ENCODE assay signal across 14 cellular contexts in genomic region chr10:69734797-69735468, GRCh38.
DNase-seq lines count a peak whose midpoint lies in the region; ATAC-seq, FAIRE-seq and TF ChIP-seq lines count a peak whose summit lies in the region.
"Had no signal": no experiment of that assay in that cellular context is flagged by ENCODE, and none has a peak within 500 bp of the region (broad histone marks: within the 10 kb centered on the region; RNA-seq: fewer than 3 reads in every experiment).

No MANE protein-coding gene starts in this region.

- H2AFZ ChIP-seq in astrocyte (ENCODE audit: low read depth, low read length), result no peak overlapping the region

- H3K4me1 ChIP-seq in NT2/D1 (ENCODE audit: insufficient read depth, insufficient read length), result peaks cover 11% of the 10 kb centered on the region
- peaks cover 49% of the 10 kb centered on the region for H3K4me1 ChIP-seq in astrocyte (ENCODE audit: insufficient read depth, low read length)
- H3K4me1 ChIP-seq in thyroid gland, result no peaks in the 10 kb centered on the region

- no peak overlapping the region for H3K27ac ChIP-seq in astrocyte (ENCODE audit: low read depth, low read length)
- H3K27ac ChIP-seq in thyroid gland, result no peak overlapping the region

- WGBS in thyroid gland, 2 donors, result 71 to 75% methylated on average over 6 to 7 of the region's 9 CpGs

- no peaks in the 10 kb centered on the region for H3K27me3 ChIP-seq in NT2/D1 (ENCODE audit: insufficient read depth, insufficient read length)
- no peaks in the 10 kb centered on the region for H3K27me3 ChIP-seq in astrocyte (ENCODE audit: insufficient read depth, low read length)
- H3K27me3 ChIP-seq in thyroid gland, result no peaks in the 10 kb centered on the region

- peak overlapping the region; percentile 74 for H3K4me2 ChIP-seq in astrocyte (ENCODE audit: low read length)

- H3K27ac Mint-ChIP-seq in astrocyte (ENCODE audit: unreplicated experiment), result peak overlapping the region; percentile 2
- H3K27ac Mint-ChIP-seq: activated naive CD8-positive, alpha-beta T cell had no signal

- ATAC-seq in GM18520 (IDR thresholded peaks at IDR 0.05; ENCODE audit: unreplicated experiment) (no peak), HG03457 (IDR thresholded peaks at IDR 0.05; ENCODE audit: unreplicated experiment) (no peak), esophagus mucosa (no peak)
- ATAC-seq: HepG2 had no signal

- TF ChIP-seq CTCF in astrocyte (IDR thresholded peaks at IDR 0.05; ENCODE audit: insufficient read depth, low read depth, low read length), result no peak
- TF ChIP-seq CTCF in thyroid gland (IDR thresholded peaks at IDR 0.05), result no peak

- H3K9ac ChIP-seq in NT2/D1 (ENCODE audit: insufficient read length, low read depth), result peak overlapping the region; percentile 10
- H3K9ac ChIP-seq in astrocyte (ENCODE audit: low read length), result peak overlapping the region; percentile 22

- no peaks in the 10 kb centered on the region for H3K36me3 Mint-ChIP-seq in astrocyte (ENCODE audit: low read depth, unreplicated experiment)
- H3K36me3 Mint-ChIP-seq: activated naive CD8-positive, alpha-beta T cell had no signal

- TF ChIP-seq POLR2A in thyroid gland (IDR thresholded peaks at IDR 0.05), result no peak

- H3K36me3 ChIP-seq in NT2/D1 (ENCODE audit: insufficient read depth, insufficient read length, low read length) (no peaks in the 10 kb centered on the region), astrocyte (ENCODE audit: insufficient read depth, low read length) (no peaks in the 10 kb centered on the region), thyroid gland (no peaks in the 10 kb centered on the region)

- no peaks in the 10 kb centered on the region for H4K20me1 ChIP-seq in astrocyte (ENCODE audit: insufficient read depth, low read length)

- H3K9me3 ChIP-seq in NT2/D1 (ENCODE audit: insufficient read depth, low read length) (no peaks in the 10 kb centered on the region), astrocyte (ENCODE audit: insufficient read depth, low read depth, low read length) (peaks cover 2% of the 10 kb centered on the region), thyroid gland (no peaks in the 10 kb centered on the region)

- peaks cover 30% of the 10 kb centered on the region for H3K4me1 Mint-ChIP-seq in astrocyte (ENCODE audit: low read depth, unreplicated experiment)

- H3K4me3 Mint-ChIP-seq in astrocyte (ENCODE audit: unreplicated experiment), result no peak overlapping the region
- H3K4me3 Mint-ChIP-seq: activated naive CD8-positive, alpha-beta T cell had no signal

- no peaks in the 10 kb centered on the region for H3K9me3 Mint-ChIP-seq in astrocyte (ENCODE audit: unreplicated experiment)

- H3K27me3 Mint-ChIP-seq in astrocyte (ENCODE audit: low read depth, unreplicated experiment), result peaks cover 9% of the 10 kb centered on the region
- H3K27me3 Mint-ChIP-seq: activated naive CD8-positive, alpha-beta T cell had no signal

- no peak for FAIRE-seq in astrocyte (lab: Jason Lieb, UNC)
- FAIRE-seq: H1, HepG2 had no signal

- H3K79me2 ChIP-seq in astrocyte (ENCODE audit: insufficient read depth, low read length), result no peaks in the 10 kb centered on the region

- H3K4me3 ChIP-seq in NT2/D1 (ENCODE audit: insufficient read length, low read depth) (no peak overlapping the region), astrocyte (ENCODE audit: insufficient read depth, low read depth, low read length) (no peak overlapping the region), thyroid gland (replicated peaks in 1 of 3) (no peak overlapping the region)

- peak in 2 of 3 donors; percentile 10 to 16 for DNase-seq in stimulated activated CD4-positive, alpha-beta T cell treated with anti-CD3 and anti-CD28 coated beads, Interleukin-12 subunit alpha, Interleukin-12 subunit beta, amount 100 ng/mL, for 48 hours (ENCODE audit: low read depth in 2 of 3, low spot score in 1 of 3)
- no peak for DNase-seq in stimulated activated CD4-positive, alpha-beta T cell treated with anti-CD3 and anti-CD28 coated beads, Interleukin-4, amount 100 ng/mL, for 4 hours
- no peak for DNase-seq in NT2/D1 (ENCODE audit: low read depth, low spot score)
- DNase-seq in astrocyte (ENCODE audit: low read depth), result peak; percentile 63
- DNase-seq in thyroid gland, result peak; percentile 14 to 23
- DNase-seq: C1 segment of cervical spinal cord, islet precursor cell, SHP77 had no signal

- intact Hi-C loops in thyroid gland (cut with DNase I), result no loop called here

Comparison
In these comparisons a context has a peak if more than half of its experiments do, and no peak if none do; other contexts are left out.
1. DNase-seq: peak in stimulated activated CD4-positive, alpha-beta T cell treated with anti-CD3 and anti-CD28 coated beads, Interleukin-12 subunit alpha, Interleukin-12 subunit beta, amount 100 ng/mL, for 48 hours (2 of 3), astrocyte (single experiment) and thyroid gland (2 of 2); none in stimulated activated CD4-positive, alpha-beta T cell treated with anti-CD3 and anti-CD28 coated beads, Interleukin-4, amount 100 ng/mL, for 4 hours (0 of 2) and NT2/D1 (single experiment).